In genomic region chr14:67541448-67542387, GRCh38 we compare ENCODE assay signal across 10 cellular contexts. TPM values are rescaled to one million over a fixed set of nuclear protein-coding genes. Genes with fewer than 3 reads are reported as not detected.
DNase-seq lines count a peak whose midpoint lies in the region; ATAC-seq, FAIRE-seq and TF ChIP-seq lines count a peak whose summit lies in the region.
"Had no signal": no experiment of that assay in that cellular context is flagged by ENCODE, and none has a peak within 500 bp of the region (broad histone marks: within the 10 kb centered on the region; RNA-seq: fewer than 3 reads in every experiment).

No MANE protein-coding gene starts in this region.

- ATAC-seq in HG03045 (IDR thresholded peaks at IDR 0.05; ENCODE audit: unreplicated experiment) (no peak), foreskin keratinocyte (no peak), HG03025 (IDR thresholded peaks at IDR 0.05; ENCODE audit: low FRiP score, unreplicated experiment) (no peak)

- H3K4me3 ChIP-seq in CD8-positive, alpha-beta memory T cell (ENCODE audit: low read length) = no peak overlapping the region
- H3K4me3 ChIP-seq in HUES64 (ENCODE audit: low read length) = peak overlapping the region; percentile 46
- no peak overlapping the region for H3K4me3 ChIP-seq in astrocyte (ENCODE audit: insufficient read depth, low read depth, low read length)
- peak overlapping the region in 1 of 2 donors; percentile 27 for H3K4me3 ChIP-seq in muscle layer of duodenum (ENCODE audit: low read depth in 1 of 2, low read length in 2 of 2)
- no peak overlapping the region for H3K4me3 ChIP-seq in MM.1S (ENCODE audit: low read length)
- H3K4me3 ChIP-seq: left ventricle myocardium inferior, thoracic aorta had no signal

- peaks cover 0 to 4% (median 3%) of the 10 kb centered on the region in 3 donors for H3K4me1 Mint-ChIP-seq in CD8-positive, alpha-beta memory T cell
- peaks cover 11% of the 10 kb centered on the region for H3K4me1 Mint-ChIP-seq in astrocyte (ENCODE audit: low read depth, unreplicated experiment)

- FAIRE-seq in astrocyte (lab: Jason Lieb, UNC) = no peak

- no peaks in the 10 kb centered on the region for H3K9me2 ChIP-seq in MM.1S (replicated peaks; ENCODE audit: insufficient read depth, low read length)

- H3K27me3 Mint-ChIP-seq in CD8-positive, alpha-beta memory T cell = peaks cover 27 to 50% of the 10 kb centered on the region in 2 donors
- peaks cover 4% of the 10 kb centered on the region for H3K27me3 Mint-ChIP-seq in astrocyte (ENCODE audit: low read depth, unreplicated experiment)

- 36% methylated on average over 20 of the region's 24 CpGs for WGBS in HUES64

- H3K4me2 ChIP-seq in astrocyte (ENCODE audit: low read length) (no peak overlapping the region), MM.1S (ENCODE audit: low read depth, low read length) (no peak overlapping the region)

- H3K27me3 ChIP-seq in CD8-positive, alpha-beta memory T cell (ENCODE audit: insufficient read depth, low read length, poor library complexity, severe bottlenecking) = no peaks in the 10 kb centered on the region
- no peaks in the 10 kb centered on the region for H3K27me3 ChIP-seq in HUES64 (ENCODE audit: insufficient read depth, low read length)
- H3K27me3 ChIP-seq in astrocyte (ENCODE audit: insufficient read depth, low read length) = peaks cover 7% of the 10 kb centered on the region
- no peaks in the 10 kb centered on the region for H3K27me3 ChIP-seq in muscle layer of duodenum (ENCODE audit: low read depth, low read length)
- no peaks in the 10 kb centered on the region for H3K27me3 ChIP-seq in foreskin keratinocyte
- H3K27me3 ChIP-seq in MM.1S (replicated peaks; ENCODE audit: insufficient read depth, low read length) = no peaks in the 10 kb centered on the region

- H3K9ac ChIP-seq in HUES64 (ENCODE audit: low read depth, low read length) (peak overlapping the region; percentile 48), astrocyte (ENCODE audit: low read length) (no peak overlapping the region), MM.1S (ENCODE audit: low read length) (no peak overlapping the region)

- peak overlapping the region in 1 of 8 donors; percentile 20 for H3K27ac Mint-ChIP-seq in CD8-positive, alpha-beta memory T cell
- peak overlapping the region; percentile 26 for H3K27ac Mint-ChIP-seq in astrocyte (ENCODE audit: unreplicated experiment)

- H3K4me3 Mint-ChIP-seq in CD8-positive, alpha-beta memory T cell = peak overlapping the region in 6 of 7 donors; percentile 43 to 80 (median 61)
- H3K4me3 Mint-ChIP-seq in astrocyte (ENCODE audit: unreplicated experiment) = no peak overlapping the region

- no peak overlapping the region for H3K27ac ChIP-seq in CD8-positive, alpha-beta memory T cell (ENCODE audit: low read depth, low read length)
- H3K27ac ChIP-seq in HUES64 (ENCODE audit: low read depth, low read length) (peak overlapping the region; percentile 69), astrocyte (ENCODE audit: low read depth, low read length) (no peak overlapping the region), muscle layer of duodenum (ENCODE audit: low read length) (peak overlapping the region; percentile 72), foreskin keratinocyte (no peak overlapping the region), MM.1S (ENCODE audit: low read length) (no peak overlapping the region)
- H3K27ac ChIP-seq: left ventricle myocardium inferior, thoracic aorta had no signal

- H3K36me3 ChIP-seq in CD8-positive, alpha-beta memory T cell (ENCODE audit: insufficient read depth, low read length) = no peaks in the 10 kb centered on the region
- H3K36me3 ChIP-seq in HUES64 (ENCODE audit: insufficient read depth, low read length) (peaks cover 30% of the 10 kb centered on the region), astrocyte (ENCODE audit: insufficient read depth, low read length) (no peaks in the 10 kb centered on the region), muscle layer of duodenum (ENCODE audit: control insufficient read depth in 1 of 2, insufficient read depth in 2 of 2, low read length in 2 of 2) (peaks cover 0 to 10% of the 10 kb centered on the region in 2 donors), MM.1S (replicated peaks; ENCODE audit: insufficient read depth, low read length) (no peaks in the 10 kb centered on the region)
- H3K36me3 ChIP-seq: thoracic aorta had no signal

- TF ChIP-seq CTCF in astrocyte (IDR thresholded peaks at IDR 0.05; ENCODE audit: insufficient read depth, low read depth, low read length) = no peak
- TF ChIP-seq CTCF in foreskin keratinocyte (conservative IDR thresholded peaks at IDR 0.05) = no peak
- TF ChIP-seq CTCF in MM.1S (IDR thresholded peaks at IDR 0.05; ENCODE audit: low read length) = no peak

- DNase-seq in CD8-positive, alpha-beta memory T cell = no peak
- DNase-seq in astrocyte (ENCODE audit: low read depth) (no peak), foreskin keratinocyte (no peak), MM.1S (no peak)
- DNase-seq: left ventricle myocardium inferior had no signal

- CTCF ChIA-PET in CD8-positive, alpha-beta memory T cell (lab: Charles Lee) = no interaction called here

- H3F3A ChIP-seq in MM.1S (ENCODE audit: insufficient read depth, low read length) = no peaks in the 10 kb centered on the region

- POLR2A ChIA-PET in CD8-positive, alpha-beta memory T cell (lab: Charles Lee) = no interaction called here

- no peaks in the 10 kb centered on the region for H3K4me1 ChIP-seq in CD8-positive, alpha-beta memory T cell (ENCODE audit: insufficient read depth, low read length)
- H3K4me1 ChIP-seq in HUES64 (ENCODE audit: insufficient read depth, low read length) (peaks cover 30% of the 10 kb centered on the region), astrocyte (ENCODE audit: insufficient read depth, low read length) (no peaks in the 10 kb centered on the region), muscle layer of duodenum (ENCODE audit: control insufficient read depth in 1 of 2, insufficient read depth in 2 of 2, low read length in 2 of 2) (no peaks in the 10 kb centered on the region), foreskin keratinocyte (no peaks in the 10 kb centered on the region), MM.1S (ENCODE audit: low read length) (no peaks in the 10 kb centered on the region)
- H3K4me1 ChIP-seq: left ventricle myocardium inferior had no signal

- H4K20me1 ChIP-seq in astrocyte (ENCODE audit: insufficient read depth, low read length) = no peaks in the 10 kb centered on the region
- no peaks in the 10 kb centered on the region for H4K20me1 ChIP-seq in MM.1S (ENCODE audit: insufficient read depth, low read length)

- H2AFZ ChIP-seq in astrocyte (ENCODE audit: low read depth, low read length) (no peak overlapping the region), MM.1S (ENCODE audit: low read length) (no peak overlapping the region)

- no peaks in the 10 kb centered on the region for H3K9me3 ChIP-seq in CD8-positive, alpha-beta memory T cell (ENCODE audit: low read length)
- H3K9me3 ChIP-seq in HUES64 (ENCODE audit: insufficient read depth, low read depth, low read length) (no peaks in the 10 kb centered on the region; the same call in 1 of the 2 replicates), astrocyte (ENCODE audit: insufficient read depth, low read depth, low read length) (no peaks in the 10 kb centered on the region), muscle layer of duodenum (ENCODE audit: control insufficient read depth in 1 of 2, low read length in 2 of 2) (no peaks in the 10 kb centered on the region), MM.1S (replicated peaks; ENCODE audit: insufficient read depth, low read length) (no peaks in the 10 kb centered on the region)
- H3K9me3 ChIP-seq: left ventricle myocardium inferior, thoracic aorta had no signal

- H3K79me2 ChIP-seq in astrocyte (ENCODE audit: insufficient read depth, low read length) = no peaks in the 10 kb centered on the region
- no peaks in the 10 kb centered on the region for H3K79me2 ChIP-seq in MM.1S (ENCODE audit: low read length)

- peaks cover 3 to 6% (median 4%) of the 10 kb centered on the region in 5 donors for H3K9me3 Mint-ChIP-seq in CD8-positive, alpha-beta memory T cell
- peaks cover 7% of the 10 kb centered on the region for H3K9me3 Mint-ChIP-seq in astrocyte (ENCODE audit: unreplicated experiment)

- peaks cover 0 to 15% (median 0%) of the 10 kb centered on the region in 3 donors for H3K36me3 Mint-ChIP-seq in CD8-positive, alpha-beta memory T cell
- peaks cover 8% of the 10 kb centered on the region for H3K36me3 Mint-ChIP-seq in astrocyte (ENCODE audit: low read depth, unreplicated experiment)

RNA-seq across cellular contexts. Expression of gene PLEKHH1, which starts 8.6 kb away (rescaled TPM):
- total RNA-seq in CD8-positive, alpha-beta memory T cell = under 1 TPM; 0.77 to 0.86 TPM
- polyA plus RNA-seq in CD8-positive, alpha-beta memory T cell = not detected
- polyA plus RNA-seq in HUES64 (2013, experiment 1 of 2) = 10.4 TPM
- polyA plus RNA-seq in HUES64 (2013, experiment 2 of 2) = 13.3 TPM
- total RNA-seq in astrocyte (2.3 and 3.3 TPM in 2 replicates), foreskin keratinocyte (3.5 and 3.8 TPM in 2 replicates)
- polyA plus RNA-seq in foreskin keratinocyte = 1.4 and 2.0 TPM in 2 replicates

RNA-seq across cellular contexts. Expression of gene TMEM229B, which starts 53.2 kb away (rescaled TPM):
- 1 to 10 TPM; 3.2 to 4.4 TPM for total RNA-seq in CD8-positive, alpha-beta memory T cell
- 34.4 TPM for polyA plus RNA-seq in CD8-positive, alpha-beta memory T cell
- polyA plus RNA-seq in HUES64 (2013, experiment 1 of 2) = 0.50 TPM
- 0.25 TPM for polyA plus RNA-seq in HUES64 (2013, experiment 2 of 2)
- total RNA-seq in astrocyte (1.3 and 1.8 TPM in 2 replicates), foreskin keratinocyte (2.2 and 3.4 TPM in 2 replicates)
- 1.5 and 2.2 TPM in 2 replicates for polyA plus RNA-seq in foreskin keratinocyte

RNA-seq across cellular contexts. Expression of gene PIGH, which starts 58.4 kb away (rescaled TPM):
- 10 to 100 TPM; 24.2 to 26.1 TPM for total RNA-seq in CD8-positive, alpha-beta memory T cell
- polyA plus RNA-seq in CD8-positive, alpha-beta memory T cell = 39.3 TPM
- 7.4 TPM for polyA plus RNA-seq in HUES64 (2013, experiment 1 of 2)
- 9.6 TPM for polyA plus RNA-seq in HUES64 (2013, experiment 2 of 2)
- total RNA-seq in astrocyte (11.3 and 13.5 TPM in 2 replicates), foreskin keratinocyte (18.1 and 20.4 TPM in 2 replicates)
- 17.5 and 20.7 TPM in 2 replicates for polyA plus RNA-seq in foreskin keratinocyte

Comparison
In these comparisons a context has a peak if more than half of its experiments do, and no peak if none do; other contexts are left out.
1. H3K27ac ChIP-seq: peak in HUES64 (single experiment) and muscle layer of duodenum (single experiment); none in CD8-positive, alpha-beta memory T cell (single experiment), astrocyte (single experiment), foreskin keratinocyte (single experiment) and MM.1S (single experiment).